Comparison of ENCODE assay signal across 29 cellular contexts in the genomic region with DNA sequence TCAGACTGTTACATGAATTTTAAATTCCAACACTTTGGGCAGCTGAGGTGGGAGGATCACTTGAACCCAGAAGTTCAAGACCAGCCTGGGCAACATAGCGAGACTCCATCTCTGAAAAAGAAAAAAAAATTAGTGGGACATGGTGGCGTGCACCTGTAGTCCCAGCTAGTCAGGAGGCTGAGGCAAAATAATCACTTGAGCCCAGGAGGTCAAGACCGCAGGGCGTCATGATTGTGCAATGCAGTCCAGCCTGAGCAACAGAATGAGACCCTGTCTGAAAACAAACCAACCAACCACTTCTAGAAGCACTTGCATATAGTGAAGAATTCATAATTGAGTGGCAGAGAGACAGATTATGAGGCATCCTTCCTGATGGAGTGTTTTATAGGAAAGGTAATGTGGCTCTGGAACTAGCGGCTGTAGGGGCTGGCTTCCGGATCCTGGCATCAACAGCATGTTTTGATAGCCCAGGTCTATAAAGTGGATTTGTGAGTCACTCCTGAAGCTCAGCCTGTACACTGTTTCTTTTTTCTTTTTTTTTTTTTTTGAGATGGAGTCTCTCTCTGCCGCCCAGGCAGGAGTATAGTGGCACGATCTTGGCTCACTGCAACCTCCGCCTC. TPM values are rescaled to one million over a fixed set of nuclear protein-coding genes. Genes with fewer than 3 reads are reported as not detected.
DNase-seq lines count a peak whose midpoint lies in the region; ATAC-seq and TF ChIP-seq lines count a peak whose summit lies in the region.
"Had no signal": no experiment of that assay in that cellular context is flagged by ENCODE, and none has a peak within 500 bp of the region (broad histone marks: within the 10 kb centered on the region; RNA-seq: fewer than 3 reads in every experiment).

No MANE protein-coding gene starts in this region.

- TF ChIP-seq CTCF in VCaP (conservative IDR thresholded peaks at IDR 0.05) (no peak), endothelial cell (IDR thresholded peaks at IDR 0.05; ENCODE audit: unreplicated experiment) (no peak)

- no peak overlapping the region for H3K27ac Mint-ChIP-seq in endothelial cell (ENCODE audit: unreplicated experiment)
- H3K27ac Mint-ChIP-seq: activated CD8-positive, alpha-beta memory T cell treated with anti-CD3 and anti-CD28 coated beads, Interleukin-2, amount 10 ng/mL, durations not matched to agents 7 days and 5 days; B cell; CD8-positive, alpha-beta memory T cell; effector memory CD8-positive, alpha-beta T cell had no signal

- H3K27ac ChIP-seq in VCaP: peak overlapping the region; percentile 40
- H3K27ac ChIP-seq: breast epithelium, testis had no signal

- peak overlapping the region; percentile 49 for H3K4me3 Mint-ChIP-seq in endothelial cell (ENCODE audit: unreplicated experiment)
- H3K4me3 Mint-ChIP-seq: activated CD8-positive, alpha-beta memory T cell treated with anti-CD3 and anti-CD28 coated beads, Interleukin-2, amount 10 ng/mL, durations not matched to agents 7 days and 5 days; B cell; CD8-positive, alpha-beta memory T cell; effector memory CD8-positive, alpha-beta T cell had no signal

- H3K36me3 Mint-ChIP-seq in endothelial cell (ENCODE audit: low read depth, unreplicated experiment): peaks cover 24% of the 10 kb centered on the region
- H3K36me3 Mint-ChIP-seq: activated CD8-positive, alpha-beta memory T cell treated with anti-CD3 and anti-CD28 coated beads, Interleukin-2, amount 10 ng/mL, durations not matched to agents 7 days and 5 days; CD8-positive, alpha-beta memory T cell had no signal

- ATAC-seq in GM21515 (IDR thresholded peaks at IDR 0.05; ENCODE audit: unreplicated experiment) (no peak), HG02981 (IDR thresholded peaks at IDR 0.05; ENCODE audit: unreplicated experiment) (no peak)
- ATAC-seq: activated CD8-positive, alpha-beta memory T cell treated with anti-CD3 and anti-CD28 coated beads, Interleukin-2, amount 10 ng/mL, durations not matched to agents 7 days and 5 days; effector memory CD8-positive, alpha-beta T cell; esophagus mucosa; Panc1; sciatic nerve; stimulated activated naive CD8-positive, alpha-beta T cell treated with anti-CD3 and anti-CD28 coated beads, Interleukin-15, Interleukin-2, amounts not matched to agents 100 U/mL and 50 U/mL, for 24 hours had no signal

- no peaks in the 10 kb centered on the region for H3K9me3 Mint-ChIP-seq in endothelial cell (ENCODE audit: unreplicated experiment)
- H3K9me3 Mint-ChIP-seq: CD8-positive, alpha-beta memory T cell; effector memory CD8-positive, alpha-beta T cell had no signal

- DNase-seq in Daoy (ENCODE audit: low read depth): peak; percentile 19
- no peak for DNase-seq in endothelial cell (ENCODE audit: low spot score)
- DNase-seq in renal cortical epithelial cell (ENCODE audit: low read depth): peak; percentile 21
- no peak for DNase-seq in inferior parietal cortex (ENCODE audit: extremely low spot score)
- DNase-seq in OCI-M2 (lab: John Stamatoyannopoulos, UW; ENCODE audit: unreplicated experiment): no peak
- DNase-seq: activated CD4-positive, CD25-positive, alpha-beta regulatory T cell; activated CD8-positive, alpha-beta memory T cell treated with anti-CD3 and anti-CD28 coated beads, Interleukin-2, amount 10 ng/mL, durations not matched to agents 7 days and 5 days; activated T-cell treated with anti-CD3 and anti-CD28 coated beads, Interleukin-2, amount 50 U/mL, for 48 hours; CD8-positive, alpha-beta memory T cell; effector memory CD8-positive, alpha-beta T cell; HCEC 1CT; Kasumi-1; mammary epithelial cell; NCI-H1048; NCI-H187 treated with DMSO at 0.1 percent for 48 hours; NCI-H526 treated with DMSO at 0.1 percent for 48 hours; posterior cingulate gyrus; SIG-M5; stimulated activated naive CD8-positive, alpha-beta T cell treated with anti-CD3 and anti-CD28 coated beads, Interleukin-15, Interleukin-2, amounts not matched to agents 100 U/mL and 50 U/mL, for 24 hours; T1000; testis had no signal

- H3K27me3 Mint-ChIP-seq in endothelial cell (ENCODE audit: unreplicated experiment): peaks cover 2% of the 10 kb centered on the region
- H3K27me3 Mint-ChIP-seq: activated CD8-positive, alpha-beta memory T cell treated with anti-CD3 and anti-CD28 coated beads, Interleukin-2, amount 10 ng/mL, durations not matched to agents 7 days and 5 days; B cell; CD8-positive, alpha-beta memory T cell; effector memory CD8-positive, alpha-beta T cell had no signal

- no peaks in the 10 kb centered on the region for H3K4me1 Mint-ChIP-seq in endothelial cell (ENCODE audit: unreplicated experiment)
- H3K4me1 Mint-ChIP-seq: activated CD8-positive, alpha-beta memory T cell treated with anti-CD3 and anti-CD28 coated beads, Interleukin-2, amount 10 ng/mL, durations not matched to agents 7 days and 5 days; B cell had no signal

RNA-seq across cellular contexts. Expression of a gene that starts 40.3 kb away (rescaled TPM):
- total RNA-seq in Daoy (2014; rRNA removed; shearing (Covaris generic)): 12.2 and 24.4 TPM in 2 replicates
- total RNA-seq in endothelial cell (ENCODE audit: unreplicated experiment) (17.2 TPM), renal cortical epithelial cell (9.9 and 24.5 TPM in 2 replicates)

Comparison
In these comparisons a context has a peak if more than half of its experiments do, and no peak if none do; other contexts are left out.
1. DNase-seq: peak in Daoy (single experiment) and renal cortical epithelial cell (single experiment); none in endothelial cell (single experiment), inferior parietal cortex (single experiment) and OCI-M2 (single experiment).